In the genomic region with DNA sequence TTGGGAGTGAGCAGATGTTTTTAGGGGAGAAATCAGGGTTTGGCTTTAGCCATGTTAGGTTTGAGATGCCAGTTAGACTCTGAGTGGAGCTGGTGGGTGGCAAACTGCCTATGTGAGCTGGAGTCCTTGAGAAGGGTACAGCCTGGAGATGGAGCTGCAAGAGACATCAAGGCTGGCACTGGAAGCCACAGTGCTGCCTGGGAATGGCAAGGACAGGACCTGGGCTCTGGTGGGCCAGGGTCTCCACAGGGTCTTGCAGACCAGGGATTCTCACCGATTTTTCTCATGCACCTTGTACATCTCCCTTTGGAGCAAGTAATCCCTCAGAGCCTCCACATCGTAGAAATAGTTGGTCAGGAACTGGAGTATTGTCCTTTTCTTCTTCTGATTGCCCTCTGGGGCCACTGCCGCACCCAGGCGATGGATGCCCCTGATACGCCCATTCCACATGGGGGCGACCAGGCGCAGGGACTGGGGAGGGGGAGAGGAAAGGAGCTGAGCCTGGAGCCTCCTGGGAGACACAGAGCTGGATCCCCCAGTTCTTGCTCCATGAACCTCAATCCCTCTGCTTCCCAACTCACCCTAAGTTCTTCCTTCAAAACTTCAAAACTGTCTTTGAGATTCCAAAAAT, we compare ENCODE assay signal across 15 cellular contexts. TPM values are rescaled to one million over a fixed set of nuclear protein-coding genes. Genes with fewer than 3 reads are reported as not detected.
DNase-seq lines count a peak whose midpoint lies in the region; ATAC-seq and TF ChIP-seq lines count a peak whose summit lies in the region.
"Had no signal": no experiment of that assay in that cellular context is flagged by ENCODE, and none has a peak within 500 bp of the region (broad histone marks: within the 10 kb centered on the region; RNA-seq: fewer than 3 reads in every experiment).

No MANE protein-coding gene starts in this region.

- H3K27me3 ChIP-seq in sigmoid colon = peaks cover 0 to 13% (median 0%) of the 10 kb centered on the region in 3 donors

- CTCF ChIA-PET in activated CD8-positive, alpha-beta memory T cell treated with anti-CD3 and anti-CD28 coated beads, Interleukin-2, amount 10 ng/mL, durations not matched to agents 7 days and 5 days (lab: Charles Lee) = interaction anchor here (0.7 to 7.0 kb wide), 4 partner anchors 12 to 136 kb away, joined by 3 to 63 read pairs (median 4); no protein-coding TSS in a partner anchor

- H3K36me3 Mint-ChIP-seq in activated CD8-positive, alpha-beta memory T cell treated with anti-CD3 and anti-CD28 coated beads, Interleukin-2, amount 10 ng/mL, durations not matched to agents 7 days and 5 days = peaks cover 7% of the 10 kb centered on the region
- H3K36me3 Mint-ChIP-seq in IgD-negative memory B cell = peaks cover 3% of the 10 kb centered on the region
- peaks cover 16% of the 10 kb centered on the region for H3K36me3 Mint-ChIP-seq in endothelial cell (ENCODE audit: low read depth, unreplicated experiment)

- peaks cover 19% of the 10 kb centered on the region for H3K4me1 Mint-ChIP-seq in activated CD8-positive, alpha-beta memory T cell treated with anti-CD3 and anti-CD28 coated beads, Interleukin-2, amount 10 ng/mL, durations not matched to agents 7 days and 5 days
- peaks cover 0 to 14% (median 13%) of the 10 kb centered on the region in 3 donors for H3K4me1 Mint-ChIP-seq in IgD-negative memory B cell
- H3K4me1 Mint-ChIP-seq in endothelial cell (ENCODE audit: unreplicated experiment) = peaks cover 8% of the 10 kb centered on the region

- no peak for TF ChIP-seq CTCF in endothelial cell (IDR thresholded peaks at IDR 0.05; ENCODE audit: unreplicated experiment)
- TF ChIP-seq CTCF in sigmoid colon (IDR thresholded peaks at IDR 0.05) = no peak

- H3K4me3 Mint-ChIP-seq in activated CD8-positive, alpha-beta memory T cell treated with anti-CD3 and anti-CD28 coated beads, Interleukin-2, amount 10 ng/mL, durations not matched to agents 7 days and 5 days = peak overlapping the region; percentile 25
- H3K4me3 Mint-ChIP-seq in IgD-negative memory B cell (peak overlapping the region in 3 of 4 donors; percentile 67 to 75 (median 73)), endothelial cell (ENCODE audit: unreplicated experiment) (peak overlapping the region; percentile 81)

- no peaks in the 10 kb centered on the region for H3K9me3 ChIP-seq in sigmoid colon

- TF ChIP-seq EP300 in sigmoid colon (IDR thresholded peaks at IDR 0.05) = no peak

- ATAC-seq in activated CD8-positive, alpha-beta memory T cell treated with anti-CD3 and anti-CD28 coated beads, Interleukin-2, amount 10 ng/mL, durations not matched to agents 7 days and 5 days = no peak
- ATAC-seq in GM19463 (IDR thresholded peaks at IDR 0.05; ENCODE audit: unreplicated experiment) (no peak), GM19467 (IDR thresholded peaks at IDR 0.05; ENCODE audit: unreplicated experiment) (no peak)

- no peak overlapping the region for H3K4me3 ChIP-seq in sigmoid colon

- H3K27me3 Mint-ChIP-seq in activated CD8-positive, alpha-beta memory T cell treated with anti-CD3 and anti-CD28 coated beads, Interleukin-2, amount 10 ng/mL, durations not matched to agents 7 days and 5 days = no peaks in the 10 kb centered on the region
- H3K27me3 Mint-ChIP-seq in IgD-negative memory B cell (no peaks in the 10 kb centered on the region), endothelial cell (ENCODE audit: unreplicated experiment) (peaks cover 10% of the 10 kb centered on the region)

- no peaks in the 10 kb centered on the region for H3K9me3 Mint-ChIP-seq in activated CD8-positive, alpha-beta memory T cell treated with anti-CD3 and anti-CD28 coated beads, Interleukin-2, amount 10 ng/mL, durations not matched to agents 7 days and 5 days (ENCODE audit: low read depth)
- H3K9me3 Mint-ChIP-seq in IgD-negative memory B cell = no peaks in the 10 kb centered on the region
- no peaks in the 10 kb centered on the region for H3K9me3 Mint-ChIP-seq in endothelial cell (ENCODE audit: unreplicated experiment)

- peaks cover 0 to 30% (median 2%) of the 10 kb centered on the region in 4 donors for H3K36me3 ChIP-seq in sigmoid colon

- no peak for DNase-seq in activated CD8-positive, alpha-beta memory T cell treated with anti-CD3 and anti-CD28 coated beads, Interleukin-2, amount 10 ng/mL, durations not matched to agents 7 days and 5 days
- DNase-seq in activated CD8-positive, alpha-beta memory T cell treated with anti-CD3 and anti-CD28 coated beads, Interleukin-2, amount 50 U/mL, for 4 hours = no peak
- DNase-seq in endothelial cell (ENCODE audit: low spot score) (no peak), sigmoid colon (peak; percentile 38), midbrain (lab: John Stamatoyannopoulos, UW) (no peak)
- DNase-seq: dermis blood vessel endothelial cell, hippocampal formation, NCI-H1694, NCI-H524 treated with DMSO at 0.1 percent for 48 hours, small intestine had no signal

- TF ChIP-seq POLR2A in sigmoid colon (IDR thresholded peaks at IDR 0.05) = no peak

- peak overlapping the region; percentile 13 for H3K27ac Mint-ChIP-seq in activated CD8-positive, alpha-beta memory T cell treated with anti-CD3 and anti-CD28 coated beads, Interleukin-2, amount 10 ng/mL, durations not matched to agents 7 days and 5 days
- no peak overlapping the region for H3K27ac Mint-ChIP-seq in IgD-negative memory B cell
- H3K27ac Mint-ChIP-seq in endothelial cell (ENCODE audit: unreplicated experiment) = peak overlapping the region; percentile 69

- H3K27ac ChIP-seq in sigmoid colon = no peak overlapping the region

- peaks cover 0 to 18% (median 11%) of the 10 kb centered on the region in 4 donors for H3K4me1 ChIP-seq in sigmoid colon

- 94 to 99% methylated on average over 7 of the region's 7 CpGs for WGBS in sigmoid colon, 2 donors

- intact Hi-C loops in sigmoid colon (cut with DNase I) = no loop called here

RNA-seq across cellular contexts. Expression of gene DMAC2, which starts 1.7 kb away (rescaled TPM):
- total RNA-seq in activated CD8-positive, alpha-beta memory T cell treated with anti-CD3 and anti-CD28 coated beads, Interleukin-2, amount 10 ng/mL, durations not matched to agents 7 days and 5 days = 10 to 100 TPM; 43.2 to 56.5 TPM
- 47.0 TPM for polyA plus RNA-seq in IgD-negative memory B cell
- 75.5 TPM for total RNA-seq in endothelial cell (ENCODE audit: unreplicated experiment)
- 10 to 100 TPM; 33.9 to 46.3 (median 41.0) TPM for total RNA-seq in sigmoid colon
- 10 to 100 TPM; 40.8 to 58.0 (median 45.7) TPM for polyA plus RNA-seq in sigmoid colon

RNA-seq across cellular contexts. Expression of gene ERICH4, which starts 4.9 kb away (rescaled TPM):
- not detected for total RNA-seq in activated CD8-positive, alpha-beta memory T cell treated with anti-CD3 and anti-CD28 coated beads, Interleukin-2, amount 10 ng/mL, durations not matched to agents 7 days and 5 days
- polyA plus RNA-seq in IgD-negative memory B cell (not detected), sigmoid colon (not detected)
- total RNA-seq in endothelial cell (ENCODE audit: unreplicated experiment) (not detected), sigmoid colon (not detected)
- total RNA-seq: dermis blood vessel endothelial cell, H4, liver had no signal
- polyA plus RNA-seq: liver had no signal

RNA-seq across cellular contexts. Expression of gene B3GNT8, which starts 10.9 kb away (rescaled TPM):
- 1 to 10 TPM; 3.2 TPM for total RNA-seq in activated CD8-positive, alpha-beta memory T cell treated with anti-CD3 and anti-CD28 coated beads, Interleukin-2, amount 10 ng/mL, durations not matched to agents 7 days and 5 days
- polyA plus RNA-seq in IgD-negative memory B cell = 0.59 TPM
- total RNA-seq in endothelial cell (ENCODE audit: unreplicated experiment) = 10.7 TPM
- 1 to 10 TPM; 2.8 to 8.0 (median 5.0) TPM for total RNA-seq in sigmoid colon
- polyA plus RNA-seq in sigmoid colon = 10 to 100 TPM; 16.8 to 49.2 (median 28.8) TPM
- total RNA-seq: H4 had no signal

RNA-seq across cellular contexts. Expression of gene BCKDHA, which starts 40.4 kb away (rescaled TPM):
- 10 to 100 TPM; 18.7 to 20.1 TPM for total RNA-seq in activated CD8-positive, alpha-beta memory T cell treated with anti-CD3 and anti-CD28 coated beads, Interleukin-2, amount 10 ng/mL, durations not matched to agents 7 days and 5 days
- polyA plus RNA-seq in IgD-negative memory B cell = 63.4 TPM
- 25.0 TPM for total RNA-seq in endothelial cell (ENCODE audit: unreplicated experiment)
- total RNA-seq in sigmoid colon = 10 to 100 TPM; 29.6 to 35.7 (median 33.6) TPM
- polyA plus RNA-seq in sigmoid colon = 10 to 100 TPM; 19.0 to 32.9 (median 31.2) TPM

RNA-seq across cellular contexts. Expression of gene EXOSC5, which starts 40.9 kb away (rescaled TPM):
- total RNA-seq in activated CD8-positive, alpha-beta memory T cell treated with anti-CD3 and anti-CD28 coated beads, Interleukin-2, amount 10 ng/mL, durations not matched to agents 7 days and 5 days = 10 to 100 TPM; 24.4 to 36.0 TPM
- polyA plus RNA-seq in IgD-negative memory B cell (75.1 TPM), sigmoid colon (10 to 100 TPM; 11.6 to 32.7 (median 15.6) TPM)
- total RNA-seq in endothelial cell (ENCODE audit: unreplicated experiment) (15.2 TPM), sigmoid colon (10 to 100 TPM in 3 of 4 donors, 1 to 10 TPM in 1; 6.6 to 21.4 (median 14.4) TPM)

Comparison
In these comparisons a context has a peak if more than half of its experiments do, and no peak if none do; other contexts are left out.
1. H3K27ac Mint-ChIP-seq: peak in activated CD8-positive, alpha-beta memory T cell treated with anti-CD3 and anti-CD28 coated beads, Interleukin-2, amount 10 ng/mL, durations not matched to agents 7 days and 5 days (single experiment) and endothelial cell (single experiment); none in IgD-negative memory B cell (0 of 3).
2. H3K4me3 Mint-ChIP-seq: peak in every context shown above with its lines; median percentile 81 in endothelial cell; 73 in IgD-negative memory B cell; 25 in activated CD8-positive, alpha-beta memory T cell treated with anti-CD3 and anti-CD28 coated beads, Interleukin-2, amount 10 ng/mL, durations not matched to agents 7 days and 5 days.